ENCODE assay signal across 10 cellular contexts in the genomic region with DNA sequence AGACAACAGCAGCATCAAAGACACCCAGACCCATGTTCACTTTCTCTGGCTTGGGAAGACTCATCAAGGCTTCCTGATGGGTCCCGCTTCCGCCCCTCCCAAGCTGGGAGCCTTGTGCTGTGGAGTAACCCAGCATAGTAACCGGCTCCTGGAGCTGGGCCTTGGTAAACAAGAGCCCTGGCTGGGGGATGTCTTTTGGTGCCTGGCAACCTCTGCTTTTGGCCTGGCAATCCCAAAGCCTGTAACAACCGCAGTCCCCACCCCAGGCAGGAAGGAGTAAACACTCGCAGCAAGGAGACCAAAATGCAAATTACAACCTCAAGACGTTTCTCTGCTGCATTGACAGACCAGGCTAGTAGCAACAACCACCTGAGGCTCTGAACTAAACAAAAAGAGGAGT. TPM values are rescaled to one million over a fixed set of nuclear protein-coding genes. Genes with fewer than 3 reads are reported as not detected.
A peak's percentile ranks its signal among the peaks of the same experiment; 100 is the strongest.
DNase-seq lines count a peak whose midpoint lies in the region; ATAC-seq and TF ChIP-seq lines count a peak whose summit lies in the region.
"Had no signal": no experiment of that assay in that cellular context is flagged by ENCODE, and none has a peak within 500 bp of the region (broad histone marks: within the 10 kb centered on the region; RNA-seq: fewer than 3 reads in every experiment).

No MANE protein-coding gene starts in this region.

- no peaks in the 10 kb centered on the region for H3K27me3 ChIP-seq in heart right ventricle

- TF ChIP-seq CTCF in GM12865 (IDR thresholded peaks at IDR 0.05; ENCODE audit: insufficient read depth, low read depth, low read length, missing control alignments) = no peak
- no peak for TF ChIP-seq CTCF in VCaP (conservative IDR thresholded peaks at IDR 0.05)
- no peak for TF ChIP-seq CTCF in heart right ventricle (IDR thresholded peaks at IDR 0.05)

- H3K4me1 ChIP-seq in heart right ventricle = peaks cover 3 to 45% (median 19%) of the 10 kb centered on the region in 9 donors

- DNase-seq in GM12865 (ENCODE audit: low read depth) (peak; percentile 72), heart right ventricle (peak; percentile 53 to 61), sciatic nerve (ENCODE audit: low spot score) (peak; percentile 70)
- DNase-seq in activated naive CD4-positive, alpha-beta T cell treated with anti-CD3 and anti-CD28 coated beads for 36 hours = no peak
- DNase-seq in activated CD4-positive, alpha-beta T cell treated with anti-CD3 and anti-CD28 coated beads, Interleukin-2, amount 50 U/mL, for 1 hour = no peak
- DNase-seq: activated CD4-positive, alpha-beta T cell treated with anti-CD3 and anti-CD28 coated beads, Interleukin-2, amount 10 ng/mL, durations not matched to agents 7 days and 5 days; NCI-H510A had no signal

- H3K4me3 ChIP-seq in GM12865 (ENCODE audit: low read depth, low read length) (no peak overlapping the region), heart right ventricle (no peak overlapping the region)

- peaks cover 15% of the 10 kb centered on the region for H3K4me1 Mint-ChIP-seq in activated naive CD4-positive, alpha-beta T cell treated with anti-CD3 and anti-CD28 coated beads for 36 hours (ENCODE audit: low read depth)

- WGBS in heart right ventricle, 2 donors = 38 to 39% methylated on average over 6 of the region's 6 CpGs

- H3K9me3 ChIP-seq in heart right ventricle = no peaks in the 10 kb centered on the region

- no peak overlapping the region for H3K4me3 Mint-ChIP-seq in activated naive CD4-positive, alpha-beta T cell treated with anti-CD3 and anti-CD28 coated beads for 36 hours
- H3K4me3 Mint-ChIP-seq: activated CD4-positive, alpha-beta T cell treated with anti-CD3 and anti-CD28 coated beads, Interleukin-2, amount 10 ng/mL, durations not matched to agents 7 days and 5 days had no signal

- H3K27ac ChIP-seq in VCaP = peak overlapping the region; percentile 80
- H3K27ac ChIP-seq in heart right ventricle = peak overlapping the region in 9 of 10 donors; percentile 1 to 61 (median 48)

- no peaks in the 10 kb centered on the region for H3K36me3 ChIP-seq in heart right ventricle

- H3K36me3 Mint-ChIP-seq in activated naive CD4-positive, alpha-beta T cell treated with anti-CD3 and anti-CD28 coated beads for 36 hours (ENCODE audit: low read depth) = no peaks in the 10 kb centered on the region

- H3K9me3 Mint-ChIP-seq in activated naive CD4-positive, alpha-beta T cell treated with anti-CD3 and anti-CD28 coated beads for 36 hours = no peaks in the 10 kb centered on the region
- H3K9me3 Mint-ChIP-seq: activated CD4-positive, alpha-beta T cell treated with anti-CD3 and anti-CD28 coated beads, Interleukin-2, amount 10 ng/mL, durations not matched to agents 7 days and 5 days had no signal

- H3K27ac Mint-ChIP-seq in activated naive CD4-positive, alpha-beta T cell treated with anti-CD3 and anti-CD28 coated beads for 36 hours = no peak overlapping the region
- H3K27ac Mint-ChIP-seq: activated CD4-positive, alpha-beta T cell treated with anti-CD3 and anti-CD28 coated beads, Interleukin-2, amount 10 ng/mL, durations not matched to agents 7 days and 5 days had no signal

- intact Hi-C loops in heart right ventricle (cut with DNase I) = no loop called here
- intact Hi-C loops in sciatic nerve (cut with DNase I) = no loop called here
- intact Hi-C loops in activated naive CD4-positive, alpha-beta T cell treated with anti-CD3 and anti-CD28 coated beads for 36 hours (cut with micrococcal nuclease) = loop anchor here (5.0 kb wide), 1 partner anchor 80 kb away; no protein-coding TSS in a partner anchor

- H3K27me3 Mint-ChIP-seq in activated naive CD4-positive, alpha-beta T cell treated with anti-CD3 and anti-CD28 coated beads for 36 hours (ENCODE audit: low read depth) = no peaks in the 10 kb centered on the region
- H3K27me3 Mint-ChIP-seq: activated CD4-positive, alpha-beta T cell treated with anti-CD3 and anti-CD28 coated beads, Interleukin-2, amount 10 ng/mL, durations not matched to agents 7 days and 5 days had no signal

- peak in 5 of 8 donors; percentile 28 to 57 (median 42) for ATAC-seq in heart right ventricle
- peak; percentile 82 for ATAC-seq in sciatic nerve
- no peak for ATAC-seq in GM18505 (IDR thresholded peaks at IDR 0.05; ENCODE audit: unreplicated experiment)
- no peak for ATAC-seq in HG02970 (IDR thresholded peaks at IDR 0.05; ENCODE audit: low FRiP score, unreplicated experiment)

- no peak for TF ChIP-seq POLR2A in GM18505 (IDR thresholded peaks at IDR 0.05; ENCODE audit: borderline replicate concordance, extremely low read depth, insufficient read depth, insufficient read length)

- CTCF ChIA-PET in activated naive CD4-positive, alpha-beta T cell treated with anti-CD3 and anti-CD28 coated beads for 36 hours (lab: Charles Lee) = interaction anchor here (0.6 to 0.9 kb wide), 3 partner anchors 58 to 217 kb away, joined by 3 to 6 read pairs (median 3); a partner anchor contains a TSS

RNA-seq across cellular contexts. Expression of a gene that starts 16.9 kb away (rescaled TPM):
- total RNA-seq in heart right ventricle (100 to 1,000 TPM in 5 of 10 donors, 10 to 100 TPM in 5; 85.3 to 109 (median 100) TPM), sciatic nerve (101 TPM)
- polyA plus RNA-seq in heart right ventricle = 10 to 100 TPM; 22.8 to 35.1 TPM
- total RNA-seq in activated naive CD4-positive, alpha-beta T cell treated with anti-CD3 and anti-CD28 coated beads for 36 hours = 100 to 1,000 TPM; 128 to 133 TPM

RNA-seq across cellular contexts. Expression of a gene that starts 51.4 kb away (rescaled TPM):
- total RNA-seq in heart right ventricle (100 to 1,000 TPM; 277 to 364 (median 325) TPM), sciatic nerve (123 TPM)
- 100 to 1,000 TPM; 176 to 225 TPM for polyA plus RNA-seq in heart right ventricle
- 100 to 1,000 TPM; 106 TPM for total RNA-seq in activated naive CD4-positive, alpha-beta T cell treated with anti-CD3 and anti-CD28 coated beads for 36 hours

RNA-seq across cellular contexts. Expression of a gene that starts 58.1 kb away (rescaled TPM):
- total RNA-seq in heart right ventricle (10 to 100 TPM; 41.6 to 62.6 (median 48.4) TPM), sciatic nerve (46.8 TPM)
- polyA plus RNA-seq in heart right ventricle = 10 to 100 TPM; 33.6 to 73.8 TPM
- total RNA-seq in activated naive CD4-positive, alpha-beta T cell treated with anti-CD3 and anti-CD28 coated beads for 36 hours = 10 to 100 TPM; 35.9 to 37.6 TPM

Comparison
In these comparisons a context has a peak if more than half of its experiments do, and no peak if none do; other contexts are left out.
1. DNase-seq: peak in GM12865 (single experiment), heart right ventricle (2 of 2) and sciatic nerve (single experiment); none in activated naive CD4-positive, alpha-beta T cell treated with anti-CD3 and anti-CD28 coated beads for 36 hours (single experiment) and activated CD4-positive, alpha-beta T cell treated with anti-CD3 and anti-CD28 coated beads, Interleukin-2, amount 50 U/mL, for 1 hour (single experiment).
2. ATAC-seq: peak in heart right ventricle (5 of 8) and sciatic nerve (single experiment); none in GM18505 (single experiment) and HG02970 (single experiment).